Comparison of ENCODE assay signal across 9 cellular contexts in the genomic region with DNA sequence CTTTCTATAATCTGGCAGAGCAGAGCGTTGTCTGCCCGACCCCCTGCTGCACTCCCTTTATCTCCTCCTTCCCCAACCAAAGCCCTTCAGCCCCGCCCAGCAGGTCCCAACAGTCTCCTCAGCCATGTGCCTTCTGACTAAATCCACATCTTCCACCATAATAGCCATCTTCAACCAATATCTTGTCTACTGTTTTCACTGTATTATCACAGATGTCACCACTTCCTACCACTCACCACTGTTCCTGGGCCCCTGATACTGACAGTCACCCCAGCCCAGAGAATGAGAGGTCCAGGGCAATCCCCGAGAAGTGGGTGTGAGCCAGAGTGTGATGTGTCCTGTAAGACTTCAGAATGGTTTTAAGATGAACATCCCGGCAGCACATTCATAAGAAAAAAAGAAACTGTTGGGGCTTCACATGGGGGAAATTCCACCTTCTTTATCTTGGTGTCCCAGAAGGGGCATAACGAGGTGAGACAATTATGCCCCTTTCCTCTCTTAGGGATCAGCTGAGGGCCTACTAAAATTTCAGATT. TPM values are rescaled to one million over a fixed set of nuclear protein-coding genes. Genes with fewer than 3 reads are reported as not detected.
DNase-seq lines count a peak whose midpoint lies in the region; ATAC-seq and TF ChIP-seq lines count a peak whose summit lies in the region.
"Had no signal": no experiment of that assay in that cellular context is flagged by ENCODE, and none has a peak within 500 bp of the region (broad histone marks: within the 10 kb centered on the region; RNA-seq: fewer than 3 reads in every experiment).

No MANE protein-coding gene starts in this region.

- H3K4me3 ChIP-seq in CD8-positive, alpha-beta memory T cell (ENCODE audit: low read length): no peak overlapping the region
- H3K4me3 ChIP-seq in Karpas-422 (ENCODE audit: low read length) (no peak overlapping the region; the same call in 1 of the 2 replicates), psoas muscle (no peak overlapping the region)
- H3K4me3 ChIP-seq: BLaER1 treated with 17β-estradiol and CSF1 and Interleukin-3, amounts not matched to agents 10 nM and 100 nM had no signal

- H3K9me2 ChIP-seq in Karpas-422 (replicated peaks; ENCODE audit: insufficient read depth, low read length): no peaks in the 10 kb centered on the region

- in situ Hi-C loops in G401 (cut with HindIII; ENCODE audit: low sequenced_read_pairs): no loop called here
- in situ Hi-C loops in KBM-7 (cut with MboI; ENCODE audit: low pct_unique_long_range_greater_than_20kb, low sequenced_read_pairs): no loop called here

- peaks cover 49% of the 10 kb centered on the region for H3K4me1 ChIP-seq in CD8-positive, alpha-beta memory T cell (ENCODE audit: insufficient read depth, low read length)
- H3K4me1 ChIP-seq in Karpas-422 (ENCODE audit: low read length) (peaks cover 91% of the 10 kb centered on the region), psoas muscle (peaks cover 41% of the 10 kb centered on the region)

- peak in 3 of 5 donors; percentile 23 to 39 (median 25) for DNase-seq in CD8-positive, alpha-beta memory T cell
- DNase-seq in Karpas-422: no peak
- no peak for DNase-seq in G401 (ENCODE audit: low spot score)
- no peak for DNase-seq in DMS79 treated with DMSO at 0.1 percent for 48 hours (lab: John Stamatoyannopoulos, UW)
- DNase-seq in KBM-7: no peak
- no peak for DNase-seq in psoas muscle

- peak overlapping the region; percentile 0 to 64 (median 25) for H3K4me3 Mint-ChIP-seq in CD8-positive, alpha-beta memory T cell
- H3K4me3 Mint-ChIP-seq in dendritic cell treated with granulocyte-macrophage colony-stimulating factor and Interleukin-4, amounts not matched to agents 40 ng/mL and 50 ng/mL, for 4 days: no peak overlapping the region

- ATAC-seq in GM21526 (IDR thresholded peaks at IDR 0.05; ENCODE audit: low FRiP score, unreplicated experiment) (peak; percentile 56), psoas muscle (no peak)

- no peak overlapping the region for H3K27ac ChIP-seq in CD8-positive, alpha-beta memory T cell (ENCODE audit: low read depth, low read length)
- H3K27ac ChIP-seq in Karpas-422 (ENCODE audit: low read length) (peak overlapping the region; percentile 82), psoas muscle (no peak overlapping the region)
- H3K27ac ChIP-seq: BLaER1 treated with 17β-estradiol and CSF1 and Interleukin-3, amounts not matched to agents 10 nM and 100 nM had no signal

- no peak overlapping the region for H2AFZ ChIP-seq in Karpas-422 (ENCODE audit: low read length)

- H3K27ac Mint-ChIP-seq in CD8-positive, alpha-beta memory T cell: peak overlapping the region; percentile 0 to 64 (median 40)
- peak overlapping the region; percentile 4 for H3K27ac Mint-ChIP-seq in dendritic cell treated with granulocyte-macrophage colony-stimulating factor and Interleukin-4, amounts not matched to agents 40 ng/mL and 50 ng/mL, for 4 days

- TF ChIP-seq CTCF in psoas muscle (IDR thresholded peaks at IDR 0.05): no peak

- peaks cover 92% of the 10 kb centered on the region for H3K79me2 ChIP-seq in Karpas-422 (ENCODE audit: low read length)

- no peaks in the 10 kb centered on the region for H3K36me3 Mint-ChIP-seq in CD8-positive, alpha-beta memory T cell
- no peaks in the 10 kb centered on the region for H3K36me3 Mint-ChIP-seq in dendritic cell treated with granulocyte-macrophage colony-stimulating factor and Interleukin-4, amounts not matched to agents 40 ng/mL and 50 ng/mL, for 4 days (ENCODE audit: low read depth)

- H3K4me1 Mint-ChIP-seq in CD8-positive, alpha-beta memory T cell: peaks cover 69 to 82% (median 81%) of the 10 kb centered on the region in 3 donors
- peaks cover 70% of the 10 kb centered on the region for H3K4me1 Mint-ChIP-seq in dendritic cell treated with granulocyte-macrophage colony-stimulating factor and Interleukin-4, amounts not matched to agents 40 ng/mL and 50 ng/mL, for 4 days (ENCODE audit: low read depth)

- peak overlapping the region; percentile 33 for H3K4me2 ChIP-seq in Karpas-422 (ENCODE audit: low read depth, low read length, poor library complexity, severe bottlenecking)

- no peaks in the 10 kb centered on the region for H3K27me3 ChIP-seq in CD8-positive, alpha-beta memory T cell (ENCODE audit: insufficient read depth, low read length, poor library complexity, severe bottlenecking)
- H3K27me3 ChIP-seq in Karpas-422 (ENCODE audit: low read length): no peaks in the 10 kb centered on the region
- H3K27me3 ChIP-seq in psoas muscle (ENCODE audit: insufficient read depth in 3 of 3, low read length in 2 of 3): no peaks in the 10 kb centered on the region
- H3K27me3 ChIP-seq: BLaER1 treated with 17β-estradiol and CSF1 and Interleukin-3, amounts not matched to agents 10 nM and 100 nM had no signal

- no peaks in the 10 kb centered on the region for H3K36me3 ChIP-seq in CD8-positive, alpha-beta memory T cell (ENCODE audit: insufficient read depth, low read length)
- H3K36me3 ChIP-seq in Karpas-422 (ENCODE audit: insufficient read depth, low read length): no peaks in the 10 kb centered on the region
- H3K36me3 ChIP-seq in psoas muscle (ENCODE audit: insufficient read depth in 1 of 2, low read depth in 1 of 2): no peaks in the 10 kb centered on the region

- intact Hi-C loops in dendritic cell treated with granulocyte-macrophage colony-stimulating factor and Interleukin-4, amounts not matched to agents 40 ng/mL and 50 ng/mL, for 4 days (cut with micrococcal nuclease): no loop called here
- intact Hi-C loops in psoas muscle (cut with DNase I): no loop called here

- CTCF ChIA-PET in CD8-positive, alpha-beta memory T cell (lab: Charles Lee): no interaction called here

- WGBS in psoas muscle, 3 donors: 77 to 86% (median 78%) methylated on average over 6 of the region's 6 CpGs

- H3K9me3 ChIP-seq in CD8-positive, alpha-beta memory T cell (ENCODE audit: low read length): no peaks in the 10 kb centered on the region
- no peaks in the 10 kb centered on the region for H3K9me3 ChIP-seq in Karpas-422 (ENCODE audit: low read length)
- H3K9me3 ChIP-seq in psoas muscle: no peaks in the 10 kb centered on the region

- peaks cover 0 to 1% of the 10 kb centered on the region in 2 donors for H3K27me3 Mint-ChIP-seq in CD8-positive, alpha-beta memory T cell
- no peaks in the 10 kb centered on the region for H3K27me3 Mint-ChIP-seq in dendritic cell treated with granulocyte-macrophage colony-stimulating factor and Interleukin-4, amounts not matched to agents 40 ng/mL and 50 ng/mL, for 4 days

- no peaks in the 10 kb centered on the region for H4K20me1 ChIP-seq in Karpas-422 (ENCODE audit: insufficient read depth, low read depth, low read length)

- H3K9me3 Mint-ChIP-seq in CD8-positive, alpha-beta memory T cell: no peaks in the 10 kb centered on the region
- H3K9me3 Mint-ChIP-seq in dendritic cell treated with granulocyte-macrophage colony-stimulating factor and Interleukin-4, amounts not matched to agents 40 ng/mL and 50 ng/mL, for 4 days: no peaks in the 10 kb centered on the region

- POLR2A ChIA-PET in CD8-positive, alpha-beta memory T cell (lab: Charles Lee): no interaction called here

- peak overlapping the region; percentile 26; the same call in 1 of the 2 replicates for H3K9ac ChIP-seq in Karpas-422 (ENCODE audit: low read length)
- H3K9ac ChIP-seq: BLaER1 treated with 17β-estradiol and CSF1 and Interleukin-3, amounts not matched to agents 10 nM and 100 nM had no signal

RNA-seq across cellular contexts. Expression of gene CCDC6, which starts 25.3 kb away (rescaled TPM):
- 10 to 100 TPM; 52.0 to 53.0 TPM for total RNA-seq in CD8-positive, alpha-beta memory T cell
- polyA plus RNA-seq in CD8-positive, alpha-beta memory T cell: 4.9 TPM
- total RNA-seq in Karpas-422 (2014; rRNA removed; shearing (Covaris generic); ENCODE audit: low replicate concordance): 25.7 and 50.9 TPM in 2 replicates
- total RNA-seq in G401 (2014; rRNA removed; shearing (Covaris generic)): 28.1 and 43.5 TPM in 2 replicates
- 10 to 100 TPM; 14.5 to 40.1 (median 23.0) TPM for total RNA-seq in psoas muscle
- polyA plus RNA-seq in psoas muscle: 10 to 100 TPM in 2 of 3 donors, 1 to 10 TPM in 1; 9.2 to 31.6 (median 11.3) TPM

Comparison
In these comparisons a context has a peak if more than half of its experiments do, and no peak if none do; other contexts are left out.
1. DNase-seq: peak in CD8-positive, alpha-beta memory T cell (3 of 5); none in Karpas-422 (single experiment), G401 (single experiment), DMS79 treated with DMSO at 0.1 percent for 48 hours (single experiment), KBM-7 (single experiment) and psoas muscle (0 of 2).